30 cellular contexts compared by ENCODE assay signal in genomic region chr1:83493633-83494032, GRCh38.
"Had no signal": no experiment of that assay in that cellular context is flagged by ENCODE, and none has a peak within 500 bp of the region (broad histone marks: within the 10 kb centered on the region; RNA-seq: fewer than 3 reads in every experiment).

No MANE protein-coding gene starts in this region.

- H3K36me3 Mint-ChIP-seq: natural killer cell; neural progenitor cell; stimulated activated memory B cell treated with anti-CD40 and anti-IgM and Interleukin-4, amounts not matched to agents 10 μg/mL and 1 μg/mL and 100 μg/mL, for 72 hours had no signal

- H3K4me3 Mint-ChIP-seq: natural killer cell; nephron; neural progenitor cell; stimulated activated memory B cell treated with anti-CD40 and anti-IgM and Interleukin-4, amounts not matched to agents 10 μg/mL and 1 μg/mL and 100 μg/mL, for 72 hours; stimulated activated naive CD8-positive, alpha-beta T cell treated with anti-CD3 and anti-CD28 coated beads, Interleukin-15, amount 100 ng/mL, for 72 hours had no signal

- H3K4me2 ChIP-seq: neural progenitor cell, smooth muscle cell had no signal

- H3K27ac Mint-ChIP-seq: natural killer cell; nephron; neural progenitor cell; progenitor cell of endocrine pancreas; stimulated activated memory B cell treated with anti-CD40 and anti-IgM and Interleukin-4, amounts not matched to agents 10 μg/mL and 1 μg/mL and 100 μg/mL, for 72 hours; stimulated activated naive CD8-positive, alpha-beta T cell treated with anti-CD3 and anti-CD28 coated beads, Interleukin-15, amount 100 ng/mL, for 72 hours had no signal

- H3K27me3 Mint-ChIP-seq: progenitor cell of endocrine pancreas; stimulated activated memory B cell treated with anti-CD40 and anti-IgM and Interleukin-4, amounts not matched to agents 10 μg/mL and 1 μg/mL and 100 μg/mL, for 72 hours; stimulated activated naive CD8-positive, alpha-beta T cell treated with anti-CD3 and anti-CD28 coated beads, Interleukin-15, amount 100 ng/mL, for 72 hours had no signal

- H2AFZ ChIP-seq: neural progenitor cell, parathyroid adenoma had no signal

- H3K9me3 ChIP-seq: ovary, psoas muscle, spleen, thoracic aorta, thyroid gland, tibial nerve, upper lobe of left lung, vagina had no signal

- H3K36me3 ChIP-seq: neural progenitor cell, ovary, spleen, thoracic aorta, thyroid gland, tibial nerve, upper lobe of left lung, vagina had no signal

- H3K9ac ChIP-seq: neural progenitor cell, parathyroid adenoma had no signal

- H3K79me2 ChIP-seq: parathyroid adenoma had no signal

- H3K4me1 ChIP-seq: neural progenitor cell, parathyroid adenoma, psoas muscle, spleen, tibial nerve, upper lobe of left lung, vagina had no signal

- H3K27ac ChIP-seq: neural progenitor cell, ovary, parathyroid adenoma, psoas muscle, spleen, thoracic aorta, thyroid gland, tibial nerve, upper lobe of left lung, vagina had no signal

- H3K27me3 ChIP-seq: neural progenitor cell, ovary, spleen, thyroid gland, tibial nerve, upper lobe of left lung, vagina had no signal

- H3K9me3 Mint-ChIP-seq: nephron; neural progenitor cell; stimulated activated memory B cell treated with anti-CD40 and anti-IgM and Interleukin-4, amounts not matched to agents 10 μg/mL and 1 μg/mL and 100 μg/mL, for 72 hours had no signal

- DNase-seq: natural killer cell; occipital lobe; ovary; posterior cingulate gyrus; psoas muscle; right cardiac atrium; spleen; stimulated activated CD4-positive, alpha-beta T cell treated with anti-CD3 and anti-CD28 coated beads, Interleukin-12 subunit alpha, Interleukin-12 subunit beta, amount 100 ng/mL, for 4 hours; stimulated activated CD4-positive, alpha-beta T cell treated with anti-CD3 and anti-CD28 coated beads, Interleukin-1b, Interleukin-23, amount 100 ng/mL, for 48 hours; stimulated activated CD4-positive, alpha-beta T cell treated with anti-CD3 and anti-CD28 coated beads, Interleukin-4, amount 100 ng/mL, for 1 hour; stimulated activated CD4-positive, alpha-beta T cell treated with anti-CD3 and anti-CD28 coated beads, Interleukin-4, amount 100 ng/mL, for 4 hours; stimulated activated CD8-positive, alpha-beta memory T cell treated with anti-CD3 and anti-CD28 coated beads, Interleukin-4, amount 100 ng/mL, for 48 hours; stimulated activated naive CD4-positive, alpha-beta T cell; stimulated activated naive CD8-positive, alpha-beta T cell treated with anti-CD3 and anti-CD28 coated beads, Interleukin-15, amount 100 ng/mL, for 72 hours; stimulated activated naive CD8-positive, alpha-beta T cell treated with anti-CD3 and anti-CD28 coated beads, Interleukin-15, Interleukin-2, amounts not matched to agents 100 U/mL and 50 U/mL, for 24 hours; thyroid gland; trophoblast cell; upper lobe of left lung had no signal

- H3K4me3 ChIP-seq: neural progenitor cell, ovary, psoas muscle, skin epidermis, smooth muscle cell, spleen, thoracic aorta, thyroid gland, tibial nerve, upper lobe of left lung, vagina had no signal

- FAIRE-seq: urothelium cell line had no signal

- ATAC-seq: natural killer cell; psoas muscle; right cardiac atrium; sciatic nerve; stimulated activated memory B cell treated with anti-CD40 and anti-IgM and Interleukin-4, amounts not matched to agents 10 μg/mL and 1 μg/mL and 100 μg/mL, for 72 hours; stimulated activated naive CD8-positive, alpha-beta T cell treated with anti-CD3 and anti-CD28 coated beads, Interleukin-15, amount 100 ng/mL, for 72 hours; stimulated activated naive CD8-positive, alpha-beta T cell treated with anti-CD3 and anti-CD28 coated beads, Interleukin-15, Interleukin-2, amounts not matched to agents 100 U/mL and 50 U/mL, for 24 hours had no signal

- H3K4me1 Mint-ChIP-seq: natural killer cell, neural progenitor cell had no signal
